8 cellular contexts compared by ENCODE assay signal in the genomic region with DNA sequence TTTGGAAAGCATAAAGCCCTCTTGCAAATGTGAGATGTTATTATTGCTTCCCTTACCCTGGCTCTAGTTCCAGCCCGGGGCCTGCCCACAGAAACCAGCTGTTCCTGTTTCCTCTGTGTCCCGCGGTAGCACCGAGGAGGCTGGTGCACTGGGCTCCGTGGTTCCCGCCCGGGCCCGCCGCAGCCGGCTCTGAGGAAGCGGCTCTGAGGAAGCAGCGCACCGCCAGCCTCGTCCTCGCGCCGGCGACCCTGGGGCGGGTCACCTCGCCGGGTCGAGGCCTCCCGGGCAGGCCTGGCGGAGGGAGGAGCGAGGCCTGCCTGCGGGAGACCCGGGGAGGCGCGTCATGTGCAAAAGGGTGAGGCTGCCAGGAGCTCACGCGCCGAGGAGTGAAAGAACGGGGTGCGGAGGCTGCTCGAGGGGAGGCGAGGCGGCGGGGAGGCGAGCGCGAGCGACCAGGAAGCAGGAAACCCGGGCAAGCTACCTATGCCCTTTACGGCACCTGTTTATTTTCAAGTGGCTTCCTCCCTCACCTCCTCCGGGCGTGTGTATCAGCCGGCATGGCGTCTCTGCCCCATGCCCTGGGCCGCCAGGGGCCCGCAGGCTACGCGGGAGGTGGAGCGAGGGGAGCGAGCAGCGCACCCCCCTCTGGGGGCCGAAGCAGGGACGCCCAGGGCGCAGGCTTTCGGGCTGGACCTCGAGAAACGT.
DNase-seq lines count a peak whose midpoint lies in the region; ATAC-seq and TF ChIP-seq lines count a peak whose summit lies in the region.

No MANE protein-coding gene starts in this region.

- H3K27ac ChIP-seq in lung (ENCODE audit: low read depth in 1 of 2, low read length in 1 of 2): peak overlapping the region in 1 of 2 donors; percentile 83

- H3K4me3 ChIP-seq in GM08714 (ENCODE audit: low read length) (peak overlapping the region; percentile 57; the same call in 1 of the 2 replicates), MG63 (peak overlapping the region; percentile 28), lung (peak overlapping the region; percentile 54)

- H3K27me3 ChIP-seq in MG63: no peaks in the 10 kb centered on the region; the same call in 1 of the 2 replicates
- H3K27me3 ChIP-seq in lung (ENCODE audit: control insufficient read depth, insufficient read depth): no peaks in the 10 kb centered on the region

- H3K4me1 ChIP-seq in lung (ENCODE audit: control insufficient read depth in 2 of 2, insufficient read depth in 2 of 2, low read length in 2 of 2): peaks cover 0 to 2% of the 10 kb centered on the region in 2 donors

- DNase-seq in MG63: peak; percentile 38
- DNase-seq in activated CD4-positive, alpha-beta T cell treated with anti-CD3 and anti-CD28 coated beads, Interleukin-2, amount 50 U/mL, for 4 hours: peak; percentile 16 to 33
- DNase-seq in effector CD4-positive, alpha-beta T cell: peak; percentile 14
- peak; percentile 56 for DNase-seq in lung (ENCODE audit: low spot score)
- peak; percentile 5 to 37 (median 10) for DNase-seq in stimulated activated CD4-positive, alpha-beta T cell treated with anti-CD3 and anti-CD28 coated beads, TNF-alpha, amount 100 ng/mL, for 48 hours (ENCODE audit: low read depth in 3 of 3)
- no peak for DNase-seq in SW 1271 (lab: John Stamatoyannopoulos, UW)

- peak; percentile 86 for ATAC-seq in GM21723 (IDR thresholded peaks at IDR 0.05; ENCODE audit: unreplicated experiment)
- peak; percentile 75 for ATAC-seq in lung (ENCODE audit: insufficient read depth, low FRiP score)

- TF ChIP-seq CTCF in lung (IDR thresholded peaks at IDR 0.05; ENCODE audit: control extremely low read depth, extremely low read depth): no peak

- H3K9me3 ChIP-seq in MG63 (no peaks in the 10 kb centered on the region), lung (ENCODE audit: control insufficient read depth in 2 of 2, insufficient read depth in 1 of 2, low read length in 1 of 2) (no peaks in the 10 kb centered on the region)

- H3K36me3 ChIP-seq in MG63 (no peaks in the 10 kb centered on the region), lung (ENCODE audit: control insufficient read depth in 2 of 2, insufficient read depth in 2 of 2, low read length in 2 of 2) (no peaks in the 10 kb centered on the region)

- WGBS in lung, 2 donors: 1% methylated on average over 58 to 61 of the region's 61 CpGs

Comparison
In these comparisons a context has a peak if more than half of its experiments do, and no peak if none do; other contexts are left out.
1. DNase-seq: peak in MG63 (single experiment), activated CD4-positive, alpha-beta T cell treated with anti-CD3 and anti-CD28 coated beads, Interleukin-2, amount 50 U/mL, for 4 hours (2 of 2), effector CD4-positive, alpha-beta T cell (single experiment), lung (single experiment) and stimulated activated CD4-positive, alpha-beta T cell treated with anti-CD3 and anti-CD28 coated beads, TNF-alpha, amount 100 ng/mL, for 48 hours (3 of 3); none in SW 1271 (0 of 2).
2. Peak in every context shown above with its lines, with median percentiles within 50 percentile points of each other: H3K4me3 ChIP-seq.